24 cellular contexts compared by ENCODE assay signal in genomic region chr22:26053737-26054316, GRCh38.
"Had no signal": no experiment of that assay in that cellular context is flagged by ENCODE, and none has a peak within 500 bp of the region (broad histone marks: within the 10 kb centered on the region; RNA-seq: fewer than 3 reads in every experiment).

No MANE protein-coding gene starts in this region.

- H3K9me3 Mint-ChIP-seq: activated B cell treated with CpG ODN at 0.5 μM for 24 hours, natural killer cell had no signal

- H3K27ac Mint-ChIP-seq: activated B cell treated with CpG ODN at 0.5 μM for 24 hours; activated CD8-positive, alpha-beta T cell treated with anti-CD3 and anti-CD28 coated beads, Interleukin-2, amount 10 ng/mL, durations not matched to agents 7 days and 5 days; activated naive CD8-positive, alpha-beta T cell; natural killer cell; progenitor cell of endocrine pancreas had no signal

- H3K4me1 Mint-ChIP-seq: activated B cell treated with CpG ODN at 0.5 μM for 24 hours, natural killer cell had no signal

- H3K27me3 Mint-ChIP-seq: progenitor cell of endocrine pancreas had no signal

- H3K9me3 ChIP-seq: body of pancreas, colonic mucosa, left lung, mucosa of descending colon, tibial nerve, uterus had no signal

- H3K4me3 Mint-ChIP-seq: activated B cell treated with CpG ODN at 0.5 μM for 24 hours; activated CD8-positive, alpha-beta T cell treated with anti-CD3 and anti-CD28 coated beads, Interleukin-2, amount 10 ng/mL, durations not matched to agents 7 days and 5 days; activated naive CD8-positive, alpha-beta T cell; natural killer cell had no signal

- H3K27me3 ChIP-seq: body of pancreas, colonic mucosa, tibial nerve had no signal

- H3K36me3 Mint-ChIP-seq: activated naive CD8-positive, alpha-beta T cell; natural killer cell had no signal

- H3K4me3 ChIP-seq: body of pancreas, colonic mucosa, left lung, mucosa of descending colon, tibial nerve, uterus had no signal

- ATAC-seq: activated CD8-positive, alpha-beta T cell treated with anti-CD3 and anti-CD28 coated beads, Interleukin-2, amount 10 ng/mL, durations not matched to agents 7 days and 5 days; body of pancreas; esophagus mucosa; left lung; mucosa of descending colon; natural killer cell; right cardiac atrium had no signal

- H3K27ac ChIP-seq: body of pancreas, colonic mucosa, left lung, tibial nerve, uterus had no signal

- H3K4me1 ChIP-seq: body of pancreas, colonic mucosa, left lung, tibial nerve, uterus had no signal

- H3K36me3 ChIP-seq: colonic mucosa, left lung, tibial nerve, uterus had no signal

- DNase-seq: activated B cell treated with CpG ODN at 0.5 μM for 24 hours; activated CD4-positive, alpha-beta T cell treated with anti-CD3 and anti-CD28 coated beads for 48 hours; activated CD8-positive, alpha-beta memory T cell treated with anti-CD3 and anti-CD28 coated beads, Interleukin-2, amount 50 U/mL, for 4 hours; activated CD8-positive, alpha-beta T cell treated with anti-CD3 and anti-CD28 coated beads, Interleukin-2, amount 10 ng/mL, durations not matched to agents 7 days and 5 days; activated gamma-delta T cell treated with Interleukin-2 at 50 U/mL for 16 hours; activated T-cell treated with anti-CD3 and anti-CD28 coated beads, Interleukin-2, amount 50 U/mL, for 48 hours; amniotic stem cell; body of pancreas; central memory CD4-positive, alpha-beta T cell; colonic mucosa; kidney; left lung; mucosa of descending colon; natural killer cell; right cardiac atrium; small intestine; stimulated activated CD4-positive, alpha-beta T cell treated with anti-CD3 and anti-CD28 coated beads, Interleukin-4, amount 100 ng/mL, for 24 hours; stimulated activated naive CD4-positive, alpha-beta T cell; substantia nigra; uterus had no signal
